8 cellular contexts compared by ENCODE assay signal in the genomic region with DNA sequence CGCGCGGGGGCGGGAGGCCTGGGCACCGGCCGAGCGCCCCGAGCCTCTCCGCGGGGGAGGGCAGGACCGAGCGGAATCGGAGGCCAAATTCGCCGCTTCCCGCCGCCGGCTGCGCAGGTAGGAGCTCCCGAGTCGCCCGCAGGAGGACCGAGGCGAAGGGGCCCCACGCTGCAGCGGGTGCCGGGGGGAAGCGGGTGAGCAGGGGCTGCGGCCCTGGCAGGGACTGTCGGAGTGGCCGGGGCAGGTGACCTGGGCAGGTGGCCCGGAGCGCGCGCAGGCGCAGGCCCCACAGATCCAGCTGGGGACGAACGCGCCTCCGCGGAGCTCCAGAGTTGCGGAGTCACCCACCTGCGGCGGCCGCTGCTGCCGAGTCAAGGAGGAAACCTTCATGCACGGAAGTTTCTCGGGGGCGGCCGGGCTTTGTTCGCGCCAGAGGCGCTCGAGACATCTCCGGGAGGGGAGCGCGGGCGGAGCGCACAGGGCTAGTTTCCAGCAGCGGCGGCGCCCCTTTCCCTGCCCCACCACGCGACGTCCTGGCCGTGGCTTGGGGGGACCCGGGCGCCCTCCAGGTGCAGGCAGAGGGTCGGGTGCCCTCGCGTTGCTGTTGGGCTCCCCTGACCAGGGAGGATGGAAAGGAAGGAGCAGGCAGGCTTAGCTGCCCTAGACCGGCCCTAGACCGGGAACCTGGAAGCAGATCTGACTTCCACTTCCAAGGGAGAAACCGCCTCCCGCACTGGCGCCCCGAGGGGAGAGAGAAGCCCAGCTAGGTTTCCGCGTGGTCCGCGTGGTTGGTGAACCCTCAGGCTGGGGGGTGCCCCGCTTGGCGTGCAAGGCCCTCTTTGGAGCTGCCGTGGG. TPM values are rescaled to one million over a fixed set of nuclear protein-coding genes. Genes with fewer than 3 reads are reported as not detected.
DNase-seq lines count a peak whose midpoint lies in the region; ATAC-seq and TF ChIP-seq lines count a peak whose summit lies in the region.

No MANE protein-coding gene starts in this region.

- peaks cover 5% of the 10 kb centered on the region for H3K27me3 Mint-ChIP-seq in T-helper 2 cell treated with Interferon-gamma antibody and Interleukin-4, amounts not matched to agents 5 μg/mL and 100 μg/mL, for 36 hours (ENCODE audit: low read depth)
- peaks cover 33% of the 10 kb centered on the region for H3K27me3 Mint-ChIP-seq in brain

- ATAC-seq in HG03460 (IDR thresholded peaks at IDR 0.05; ENCODE audit: unreplicated experiment), result peak; percentile 21

- H3K9me3 Mint-ChIP-seq in T-helper 2 cell treated with Interferon-gamma antibody and Interleukin-4, amounts not matched to agents 5 μg/mL and 100 μg/mL, for 36 hours, result no peaks in the 10 kb centered on the region
- H3K9me3 Mint-ChIP-seq in brain, result peaks cover 0 to 6% (median 0%) of the 10 kb centered on the region in 5 experiments

- H3K4me3 Mint-ChIP-seq in T-helper 2 cell treated with Interferon-gamma antibody and Interleukin-4, amounts not matched to agents 5 μg/mL and 100 μg/mL, for 36 hours, result peak overlapping the region; percentile 85
- H3K4me3 Mint-ChIP-seq in brain, result peak overlapping the region; percentile 39 to 74 (median 62)

- H3K27ac Mint-ChIP-seq in T-helper 2 cell treated with Interferon-gamma antibody and Interleukin-4, amounts not matched to agents 5 μg/mL and 100 μg/mL, for 36 hours, result no peak overlapping the region
- peak overlapping the region in 1 of 5 experiments; percentile 16 for H3K27ac Mint-ChIP-seq in brain

- DNase-seq in SKM-1 treated with dmso at 0.1 percent for 144 hours (lab: John Stamatoyannopoulos, UW; ENCODE audit: unreplicated experiment) (peak; percentile 11), SKM-1 (lab: John Stamatoyannopoulos, UW; ENCODE audit: unreplicated experiment) (no peak), left kidney (ENCODE audit: low read depth, low spot score) (peak; percentile 68), T1000 (lab: John Stamatoyannopoulos, UW) (no peak)
- DNase-seq in T-helper 2 cell treated with Interferon-gamma antibody and Interleukin-4, amounts not matched to agents 5 μg/mL and 100 μg/mL, for 36 hours (ENCODE audit: low spot score), result peak; percentile 65
- DNase-seq in stimulated activated CD4-positive, alpha-beta T cell treated with anti-CD3 and anti-CD28 coated beads, TNF-alpha, amount 100 ng/mL, for 4 hours (ENCODE audit: low read depth in 3 of 3), result peak; percentile 45 to 58 (median 57)

- H3K4me1 Mint-ChIP-seq in T-helper 2 cell treated with Interferon-gamma antibody and Interleukin-4, amounts not matched to agents 5 μg/mL and 100 μg/mL, for 36 hours (ENCODE audit: low read depth), result peaks cover 29% of the 10 kb centered on the region
- H3K4me1 Mint-ChIP-seq in brain, result peaks cover 35% of the 10 kb centered on the region

- TF ChIP-seq CTCF in brain (conservative IDR thresholded peaks at IDR 0.05), result no peak

- H3K36me3 Mint-ChIP-seq in T-helper 2 cell treated with Interferon-gamma antibody and Interleukin-4, amounts not matched to agents 5 μg/mL and 100 μg/mL, for 36 hours (ENCODE audit: low read depth), result peaks cover 18% of the 10 kb centered on the region
- no peaks in the 10 kb centered on the region for H3K36me3 Mint-ChIP-seq in brain

RNA-seq across cellular contexts. Expression of a gene that starts 0.6 kb away (rescaled TPM):
- 18.2 TPM for polyA plus RNA-seq in brain (ENCODE audit: insufficient read depth, low read depth, low replicate concordance)

Comparison
In these comparisons a context has a peak if more than half of its experiments do, and no peak if none do; other contexts are left out.
1. DNase-seq: peak in SKM-1 treated with dmso at 0.1 percent for 144 hours (single experiment), T-helper 2 cell treated with Interferon-gamma antibody and Interleukin-4, amounts not matched to agents 5 μg/mL and 100 μg/mL, for 36 hours (single experiment), left kidney (single experiment) and stimulated activated CD4-positive, alpha-beta T cell treated with anti-CD3 and anti-CD28 coated beads, TNF-alpha, amount 100 ng/mL, for 4 hours (3 of 3); none in SKM-1 (single experiment) and T1000 (single experiment).